10 cellular contexts compared by ENCODE assay signal in the genomic region with DNA sequence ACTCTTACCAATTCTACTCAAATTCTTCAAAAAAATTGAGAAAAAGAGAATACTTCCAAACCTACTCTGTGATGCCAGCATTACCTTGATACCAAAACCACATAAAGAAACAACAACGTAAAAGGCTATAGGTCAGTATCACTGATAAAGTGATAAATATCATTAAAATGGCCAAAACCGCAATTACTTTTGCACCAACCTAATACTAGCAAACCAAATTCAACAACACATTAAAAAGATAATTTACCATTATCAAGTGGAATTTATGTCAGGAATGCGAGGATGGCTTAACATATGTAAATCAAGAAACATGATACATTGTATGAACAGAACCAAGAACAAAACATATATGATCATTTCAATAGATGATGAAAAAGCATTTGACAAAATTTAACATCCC. TPM values are rescaled to one million over a fixed set of nuclear protein-coding genes. Genes with fewer than 3 reads are reported as not detected.
"Had no signal": no experiment of that assay in that cellular context is flagged by ENCODE, and none has a peak within 500 bp of the region (broad histone marks: within the 10 kb centered on the region; RNA-seq: fewer than 3 reads in every experiment).

No MANE protein-coding gene starts in this region.

- H3K9ac ChIP-seq: KMS-11 had no signal

- H3K27ac ChIP-seq: HL-60, KMS-11 had no signal

- FAIRE-seq: HTR-8/SVneo had no signal

- DNase-seq: IMR-90, Karpas-422, KBM-7, KG1 had no signal

- H3K4me2 ChIP-seq: KMS-11 had no signal

RNA-seq across cellular contexts. Expression of a gene that starts 7.0 kb away (rescaled TPM):
- total RNA-seq: HT-29, HT1080, IMR-90 had no signal
- polyA plus RNA-seq: IgD-negative memory B cell had no signal
